Comparison of ENCODE assay signal across 1 cellular context in genomic region chr1:25754421-25755195, GRCh38.
TF ChIP-seq lines count a peak whose summit lies in the region.

No MANE protein-coding gene starts in this region.

TF ChIP-seq in HepG2, 621 proteins besides CTCF, POLR2A, EP300 and RAD21:
- peak; percentile 54 for TF ChIP-seq STAG1 (CRISPR knock-in tag; IDR thresholded peaks at IDR 0.05)
- TF ChIP-seq HINFP (CRISPR knock-in tag; IDR thresholded peaks at IDR 0.05; ENCODE audit: low read depth): no peak
- TF ChIP-seq ZNF597 (CRISPR knock-in tag; IDR thresholded peaks at IDR 0.05): no peak
